ENCODE assay signal across 8 cellular contexts in the genomic region with DNA sequence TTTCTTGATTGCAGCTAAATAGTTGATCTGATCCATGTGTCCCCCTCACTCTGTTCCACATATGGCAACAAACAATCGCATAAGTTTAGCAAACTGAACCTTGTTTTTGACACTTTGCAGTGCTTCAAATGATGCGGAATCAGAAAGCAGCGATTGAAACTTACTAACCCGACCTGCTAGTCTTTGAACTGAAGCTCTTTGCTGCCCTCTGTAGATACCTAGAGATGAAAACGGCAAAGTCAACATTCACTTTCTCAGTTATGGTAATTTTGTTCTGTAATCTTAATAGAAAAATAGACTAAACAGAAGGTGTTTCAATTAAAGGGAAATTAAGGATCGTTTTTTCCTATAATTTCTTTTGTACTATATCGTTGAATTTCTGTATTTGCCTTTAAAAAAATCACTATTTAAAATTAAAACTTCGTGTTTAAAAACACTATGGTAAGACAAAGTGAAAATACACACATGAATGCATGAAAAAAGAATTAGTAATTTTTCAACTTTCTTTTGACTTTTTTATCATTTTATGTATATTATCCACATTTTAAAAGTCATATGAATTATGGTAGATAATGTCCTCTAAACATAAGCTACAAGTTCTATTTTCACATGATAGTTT.
A peak's percentile ranks its signal among the peaks of the same experiment; 100 is the strongest.
DNase-seq lines count a peak whose midpoint lies in the region; ATAC-seq and TF ChIP-seq lines count a peak whose summit lies in the region.

No MANE protein-coding gene starts in this region.

- peak; percentile 88 for TF ChIP-seq CTCF in chondrocyte (IDR thresholded peaks at IDR 0.05)

- peak; percentile 54 for DNase-seq in EL
- DNase-seq in NCI-H82 treated with DMSO at 0.1 percent for 48 hours (lab: John Stamatoyannopoulos, UW; ENCODE audit: unreplicated experiment): peak; percentile 3
- no peak for DNase-seq in chondrocyte (ENCODE audit: low spot score)
- DNase-seq in lung microvascular endothelial cell (ENCODE audit: low read depth in 2 of 2): peak; percentile 36 to 50
- DNase-seq in stimulated activated naive CD8-positive, alpha-beta T cell treated with anti-CD3 and anti-CD28 coated beads, Interleukin-15, Interleukin-2, amounts not matched to agents 100 U/mL and 50 U/mL, for 24 hours: no peak
- DNase-seq in activated CD4-positive, CD25-positive, alpha-beta regulatory T cell (lab: John Stamatoyannopoulos, UW): no peak
- DNase-seq in effector CD8-positive, alpha-beta T cell (lab: John Stamatoyannopoulos, UW): no peak

- peaks cover 4% of the 10 kb centered on the region for H3K27me3 Mint-ChIP-seq in chondrocyte (ENCODE audit: low read depth)

- H3K36me3 Mint-ChIP-seq in chondrocyte (ENCODE audit: low read depth): peaks cover 2% of the 10 kb centered on the region

- H3K4me1 Mint-ChIP-seq in chondrocyte (ENCODE audit: low read depth): peaks cover 6% of the 10 kb centered on the region

- peaks cover 14% of the 10 kb centered on the region for H3K9me3 Mint-ChIP-seq in chondrocyte (ENCODE audit: low read depth)

- peak; percentile 57 for ATAC-seq in HG03354 (IDR thresholded peaks at IDR 0.05; ENCODE audit: poor library complexity, severe bottlenecking, unreplicated experiment)
- no peak for ATAC-seq in stimulated activated naive CD8-positive, alpha-beta T cell treated with anti-CD3 and anti-CD28 coated beads, Interleukin-15, Interleukin-2, amounts not matched to agents 100 U/mL and 50 U/mL, for 24 hours

- H3K27ac Mint-ChIP-seq in chondrocyte (ENCODE audit: unreplicated experiment): no peak overlapping the region

- H3K4me3 Mint-ChIP-seq in chondrocyte (ENCODE audit: unreplicated experiment): no peak overlapping the region

Comparison
In these comparisons a context has a peak if more than half of its experiments do, and no peak if none do; other contexts are left out.
1. DNase-seq: peak in EL (single experiment), NCI-H82 treated with DMSO at 0.1 percent for 48 hours (single experiment) and lung microvascular endothelial cell (2 of 2); none in chondrocyte (single experiment), stimulated activated naive CD8-positive, alpha-beta T cell treated with anti-CD3 and anti-CD28 coated beads, Interleukin-15, Interleukin-2, amounts not matched to agents 100 U/mL and 50 U/mL, for 24 hours (single experiment), activated CD4-positive, CD25-positive, alpha-beta regulatory T cell (0 of 4) and effector CD8-positive, alpha-beta T cell (single experiment).